In genomic region chr16:81737885-81738536, GRCh38 we compare ENCODE assay signal across 1 cellular context.
A peak's percentile ranks its signal among the peaks of the same experiment; 100 is the strongest.
TF ChIP-seq lines count a peak whose summit lies in the region.

No MANE protein-coding gene starts in this region.

TF ChIP-seq in K562, 482 proteins besides CTCF, POLR2A, EP300 and RAD21 (continued from another document):
- TF ChIP-seq, protein P1, sequence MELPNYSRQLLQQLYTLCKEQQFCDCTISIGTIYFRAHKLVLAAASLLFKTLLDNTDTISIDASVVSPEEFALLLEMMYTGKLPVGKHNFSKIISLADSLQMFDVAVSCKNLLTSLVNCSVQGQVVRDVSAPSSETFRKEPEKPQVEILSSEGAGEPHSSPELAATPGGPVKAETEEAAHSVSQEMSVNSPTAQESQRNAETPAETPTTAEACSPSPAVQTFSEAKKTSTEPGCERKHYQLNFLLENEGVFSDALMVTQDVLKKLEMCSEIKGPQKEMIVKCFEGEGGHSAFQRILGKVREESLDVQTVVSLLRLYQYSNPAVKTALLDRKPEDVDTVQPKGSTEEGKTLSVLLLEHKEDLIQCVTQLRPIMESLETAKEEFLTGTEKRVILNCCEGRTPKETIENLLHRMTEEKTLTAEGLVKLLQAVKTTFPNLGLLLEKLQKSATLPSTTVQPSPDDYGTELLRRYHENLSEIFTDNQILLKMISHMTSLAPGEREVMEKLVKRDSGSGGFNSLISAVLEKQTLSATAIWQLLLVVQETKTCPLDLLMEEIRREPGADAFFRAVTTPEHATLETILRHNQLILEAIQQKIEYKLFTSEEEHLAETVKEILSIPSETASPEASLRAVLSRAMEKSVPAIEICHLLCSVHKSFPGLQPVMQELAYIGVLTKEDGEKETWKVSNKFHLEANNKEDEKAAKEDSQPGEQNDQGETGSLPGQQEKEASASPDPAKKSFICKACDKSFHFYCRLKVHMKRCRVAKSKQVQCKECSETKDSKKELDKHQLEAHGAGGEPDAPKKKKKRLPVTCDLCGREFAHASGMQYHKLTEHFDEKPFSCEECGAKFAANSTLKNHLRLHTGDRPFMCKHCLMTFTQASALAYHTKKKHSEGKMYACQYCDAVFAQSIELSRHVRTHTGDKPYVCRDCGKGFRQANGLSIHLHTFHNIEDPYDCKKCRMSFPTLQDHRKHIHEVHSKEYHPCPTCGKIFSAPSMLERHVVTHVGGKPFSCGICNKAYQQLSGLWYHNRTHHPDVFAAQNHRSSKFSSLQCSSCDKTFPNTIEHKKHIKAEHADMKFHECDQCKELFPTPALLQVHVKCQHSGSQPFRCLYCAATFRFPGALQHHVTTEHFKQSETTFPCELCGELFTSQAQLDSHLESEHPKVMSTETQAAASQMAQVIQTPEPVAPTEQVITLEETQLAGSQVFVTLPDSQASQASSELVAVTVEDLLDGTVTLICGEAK (IDR thresholded peaks at IDR 0.05), result no peak
- TF ChIP-seq, protein P1 (CRISPR knock-in tag; IDR thresholded peaks at IDR 0.05), result no peak
- TF ChIP-seq DACH1 (IDR thresholded peaks at IDR 0.05; ENCODE audit: partially characterized antibody) (no peak), SMAD2 (IDR thresholded peaks at IDR 0.05; ENCODE audit: low read depth, low read length) (no peak), REST (CRISPR knock-in tag; IDR thresholded peaks at IDR 0.05; ENCODE audit: low read depth) (peak; percentile 36; the same call in 1 of the 2 replicates), XRCC5 (IDR thresholded peaks at IDR 0.05; ENCODE audit: low read depth, low read length) (peak; percentile 54; the same call in 1 of the 2 replicates), GTF2B (IDR thresholded peaks at IDR 0.05; ENCODE audit: extremely low read depth, insufficient read length) (no peak), JUND (IDR thresholded peaks at IDR 0.05; ENCODE audit: borderline replicate concordance, low read depth, low read length) (peak; percentile 60), JUND (tag; IDR thresholded peaks at IDR 0.05; ENCODE audit: borderline replicate concordance, low read depth, low read length) (peak; percentile 22; the same call in 1 of the 3 replicates), PATZ1 (CRISPR knock-in tag; IDR thresholded peaks at IDR 0.05; ENCODE audit: borderline replicate concordance) (no peak), GTF2F1 (IDR thresholded peaks at IDR 0.05; ENCODE audit: low read depth, low read length) (no peak), IRF9 (tag; IDR thresholded peaks at IDR 0.05) (no peak), ARID4B (CRISPR knock-in tag; IDR thresholded peaks at IDR 0.05) (no peak), ZNF511 (CRISPR knock-in tag; IDR thresholded peaks at IDR 0.05) (no peak), HMG20A (CRISPR knock-in tag; conservative IDR thresholded peaks at IDR 0.05) (0 out of 2 replicates have a peak, but pooled peaks have one; percentile 15), KLF1 (tag; IDR thresholded peaks at IDR 0.05) (no peak)
